ENCODE assay signal across 12 cellular contexts in genomic region chr1:230267338-230268065, GRCh38.
DNase-seq lines count a peak whose midpoint lies in the region; ATAC-seq, FAIRE-seq and TF ChIP-seq lines count a peak whose summit lies in the region.
"Had no signal": no experiment of that assay in that cellular context is flagged by ENCODE, and none has a peak within 500 bp of the region (broad histone marks: within the 10 kb centered on the region; RNA-seq: fewer than 3 reads in every experiment).

No MANE protein-coding gene starts in this region.

- no peak for ATAC-seq in HG03354 (IDR thresholded peaks at IDR 0.05; ENCODE audit: poor library complexity, severe bottlenecking, unreplicated experiment)
- ATAC-seq: naive thymus-derived CD8-positive, alpha-beta T cell had no signal

- TF ChIP-seq CTCF in Loucy (conservative IDR thresholded peaks at IDR 0.05; ENCODE audit: low read length): no peak
- no peak for TF ChIP-seq CTCF in ascending aorta (IDR thresholded peaks at IDR 0.05)

- H2AFZ ChIP-seq in Loucy (ENCODE audit: low read length): no peak overlapping the region

- peak overlapping the region; percentile 6 for H3K4me2 ChIP-seq in Loucy (ENCODE audit: low read depth, low read length, poor library complexity, severe bottlenecking)

- H3K9ac ChIP-seq in Loucy (ENCODE audit: low read depth, low read length, poor library complexity, severe bottlenecking): peak overlapping the region; percentile 87

- H3K9me2 ChIP-seq in Loucy (replicated peaks; ENCODE audit: low read depth, low read length): no peaks in the 10 kb centered on the region

- H3K4me3 ChIP-seq in Loucy (ENCODE audit: low read length, poor library complexity, severe bottlenecking) (no peak overlapping the region), ascending aorta (no peak overlapping the region)
- H3K4me3 ChIP-seq: esophagus muscularis mucosa had no signal

- intact Hi-C loops in ascending aorta (cut with DNase I) (loop anchor here (2.0 kb wide), 1 partner anchor 41 kb away; no protein-coding TSS in a partner anchor), posterior vena cava (cut with DNase I) (no loop called here)

- H3K27me3 ChIP-seq in Loucy (ENCODE audit: insufficient read depth, low read length, poor library complexity, severe bottlenecking) (no peaks in the 10 kb centered on the region), ascending aorta (no peaks in the 10 kb centered on the region)
- H3K27me3 ChIP-seq: esophagus muscularis mucosa had no signal

- peak overlapping the region; percentile 81 to 83 for H3K27ac ChIP-seq in ascending aorta
- H3K27ac ChIP-seq: 22Rv1 had no signal

- FAIRE-seq in GM12892 (lab: Jason Lieb, UNC): no peak

- no peak for TF ChIP-seq POLR2A in GM12892 (IDR thresholded peaks at IDR 0.05; ENCODE audit: low read depth, low read length)

- peaks cover 27% of the 10 kb centered on the region for H3F3A ChIP-seq in Loucy (ENCODE audit: low read depth)

- H3K9me3 ChIP-seq in Loucy (ENCODE audit: insufficient read depth, low read depth, low read length) (no peaks in the 10 kb centered on the region), ascending aorta (no peaks in the 10 kb centered on the region)
- H3K9me3 ChIP-seq: esophagus muscularis mucosa had no signal

- peaks cover 67% of the 10 kb centered on the region for H3K79me2 ChIP-seq in Loucy (ENCODE audit: insufficient read depth, low read length)

- H3K36me3 ChIP-seq in Loucy (ENCODE audit: insufficient read depth, low read length) (peaks cover 64% of the 10 kb centered on the region; the same call in 1 of the 2 replicates), ascending aorta (peaks cover 33 to 36% of the 10 kb centered on the region in 2 donors)

- H3K4me1 ChIP-seq in Loucy (ENCODE audit: insufficient read depth, low read length, poor library complexity, severe bottlenecking): peaks cover 96% of the 10 kb centered on the region
- H3K4me1 ChIP-seq in ascending aorta: peaks cover 5 to 42% of the 10 kb centered on the region in 2 donors

- peak; percentile 71 for DNase-seq in NCI-H1436 (lab: John Stamatoyannopoulos, UW)
- no peak for DNase-seq in NCI-H1436 treated with DMSO at 0.1 percent for 48 hours (lab: John Stamatoyannopoulos, UW)
- peak in 1 of 2 donors; percentile 61 for DNase-seq in ascending aorta (ENCODE audit: low spot score in 2 of 2)
- peak; percentile 75 for DNase-seq in posterior vena cava (ENCODE audit: low spot score)
- no peak for DNase-seq in DMS79 treated with DMSO at 0.1 percent for 48 hours (lab: John Stamatoyannopoulos, UW)
- no peak for DNase-seq in GM12892 (ENCODE audit: insufficient read length)
- DNase-seq: CD4-positive, alpha-beta memory T cell had no signal

- H4K20me1 ChIP-seq in Loucy (ENCODE audit: insufficient read depth, low read length, poor library complexity, severe bottlenecking): no peaks in the 10 kb centered on the region

Comparison
In these comparisons a context has a peak if more than half of its experiments do, and no peak if none do; other contexts are left out.
1. DNase-seq: peak in NCI-H1436 (single experiment) and posterior vena cava (single experiment); none in NCI-H1436 treated with DMSO at 0.1 percent for 48 hours (single experiment), DMS79 treated with DMSO at 0.1 percent for 48 hours (single experiment) and GM12892 (single experiment).